In genomic region chr1:151425103-151425502, GRCh38 we compare ENCODE assay signal across 17 cellular contexts. TPM values are rescaled to one million over a fixed set of nuclear protein-coding genes. Genes with fewer than 3 reads are reported as not detected.
DNase-seq lines count a peak whose midpoint lies in the region; ATAC-seq and TF ChIP-seq lines count a peak whose summit lies in the region.
"Had no signal": no experiment of that assay in that cellular context is flagged by ENCODE, and none has a peak within 500 bp of the region (broad histone marks: within the 10 kb centered on the region; RNA-seq: fewer than 3 reads in every experiment).

No MANE protein-coding gene starts in this region.

- POLR2A ChIA-PET in naive thymus-derived CD8-positive, alpha-beta T cell (lab: Charles Lee) = no interaction called here

- no peak for TF ChIP-seq CTCF in mesothelial cell of epicardium (IDR thresholded peaks at IDR 0.05; ENCODE audit: unreplicated experiment)

- peaks cover under 1% of the 10 kb centered on the region for H3K4me1 Mint-ChIP-seq in activated naive CD4-positive, alpha-beta T cell treated with anti-CD3 and anti-CD28 coated beads for 36 hours (ENCODE audit: low read depth)
- peaks cover 1% of the 10 kb centered on the region for H3K4me1 Mint-ChIP-seq in activated naive CD8-positive, alpha-beta T cell treated with anti-CD3 and anti-CD28 coated beads for 36 hours
- peaks cover 0 to 1% (median under 1%) of the 10 kb centered on the region in 4 donors for H3K4me1 Mint-ChIP-seq in naive thymus-derived CD8-positive, alpha-beta T cell
- no peaks in the 10 kb centered on the region for H3K4me1 Mint-ChIP-seq in mesothelial cell of epicardium

- peaks cover 35% of the 10 kb centered on the region for H3K36me3 Mint-ChIP-seq in activated naive CD4-positive, alpha-beta T cell treated with anti-CD3 and anti-CD28 coated beads for 36 hours (ENCODE audit: low read depth)
- H3K36me3 Mint-ChIP-seq in activated naive CD8-positive, alpha-beta T cell treated with anti-CD3 and anti-CD28 coated beads for 36 hours = peaks cover 8% of the 10 kb centered on the region
- H3K36me3 Mint-ChIP-seq in naive thymus-derived CD8-positive, alpha-beta T cell = peaks cover 4 to 88% (median 20%) of the 10 kb centered on the region in 3 donors
- peaks cover 57% of the 10 kb centered on the region for H3K36me3 Mint-ChIP-seq in mesothelial cell of epicardium

- ATAC-seq in naive thymus-derived CD8-positive, alpha-beta T cell = no peak
- ATAC-seq: A549; CD8-positive, alpha-beta T cell had no signal

- intact Hi-C loops in activated naive CD4-positive, alpha-beta T cell treated with anti-CD3 and anti-CD28 coated beads for 36 hours (cut with micrococcal nuclease) = no loop called here

- no peak overlapping the region for H3K4me3 Mint-ChIP-seq in activated naive CD4-positive, alpha-beta T cell treated with anti-CD3 and anti-CD28 coated beads for 36 hours
- no peak overlapping the region for H3K4me3 Mint-ChIP-seq in activated naive CD8-positive, alpha-beta T cell treated with anti-CD3 and anti-CD28 coated beads for 36 hours
- no peak overlapping the region for H3K4me3 Mint-ChIP-seq in naive thymus-derived CD8-positive, alpha-beta T cell
- H3K4me3 Mint-ChIP-seq in mesothelial cell of epicardium = no peak overlapping the region
- H3K4me3 Mint-ChIP-seq: CD8-positive, alpha-beta T cell had no signal

- CTCF ChIA-PET in activated naive CD4-positive, alpha-beta T cell treated with anti-CD3 and anti-CD28 coated beads for 36 hours (lab: Charles Lee) = no interaction called here

- in situ Hi-C loops in Caki2 (cut with HindIII; ENCODE audit: low pct_unique_long_range_greater_than_20kb, low sequenced_read_pairs) = no loop called here

- peak overlapping the region; percentile 53 for H3K27ac Mint-ChIP-seq in activated naive CD4-positive, alpha-beta T cell treated with anti-CD3 and anti-CD28 coated beads for 36 hours
- peak overlapping the region; percentile 31 for H3K27ac Mint-ChIP-seq in activated naive CD8-positive, alpha-beta T cell treated with anti-CD3 and anti-CD28 coated beads for 36 hours
- H3K27ac Mint-ChIP-seq in naive thymus-derived CD8-positive, alpha-beta T cell = peak overlapping the region in 7 of 10 donors; percentile 0 to 63 (median 25)
- no peak overlapping the region for H3K27ac Mint-ChIP-seq in mesothelial cell of epicardium
- H3K27ac Mint-ChIP-seq: CD8-positive, alpha-beta T cell had no signal

- no peaks in the 10 kb centered on the region for H3K9me3 Mint-ChIP-seq in activated naive CD4-positive, alpha-beta T cell treated with anti-CD3 and anti-CD28 coated beads for 36 hours
- no peaks in the 10 kb centered on the region for H3K9me3 Mint-ChIP-seq in activated naive CD8-positive, alpha-beta T cell treated with anti-CD3 and anti-CD28 coated beads for 36 hours
- H3K9me3 Mint-ChIP-seq in naive thymus-derived CD8-positive, alpha-beta T cell = no peaks in the 10 kb centered on the region
- no peaks in the 10 kb centered on the region for H3K9me3 Mint-ChIP-seq in mesothelial cell of epicardium
- H3K9me3 Mint-ChIP-seq: CD8-positive, alpha-beta T cell had no signal

- H3K27me3 Mint-ChIP-seq in activated naive CD4-positive, alpha-beta T cell treated with anti-CD3 and anti-CD28 coated beads for 36 hours (ENCODE audit: low read depth) = no peaks in the 10 kb centered on the region
- no peaks in the 10 kb centered on the region for H3K27me3 Mint-ChIP-seq in activated naive CD8-positive, alpha-beta T cell treated with anti-CD3 and anti-CD28 coated beads for 36 hours
- H3K27me3 Mint-ChIP-seq in naive thymus-derived CD8-positive, alpha-beta T cell = no peaks in the 10 kb centered on the region
- H3K27me3 Mint-ChIP-seq in mesothelial cell of epicardium (ENCODE audit: low read depth) = no peaks in the 10 kb centered on the region

- no peak for DNase-seq in activated naive CD4-positive, alpha-beta T cell treated with anti-CD3 and anti-CD28 coated beads for 36 hours
- DNase-seq in activated naive CD4-positive, alpha-beta T cell (lab: John Stamatoyannopoulos, UW) = no peak
- peak; percentile 25 for DNase-seq in Caki2 (ENCODE audit: low read depth)
- no peak for DNase-seq in activated naive CD8-positive, alpha-beta T cell treated with anti-CD3 and anti-CD28 coated beads for 36 hours
- DNase-seq in naive thymus-derived CD8-positive, alpha-beta T cell = no peak
- no peak for DNase-seq in LoVo (ENCODE audit: low spot score)
- no peak for DNase-seq in mesothelial cell of epicardium (ENCODE audit: low spot score in 2 of 2, unreplicated experiment in 2 of 2)
- DNase-seq: CD8-positive, alpha-beta T cell; DMS79; NCI-H1105; NCI-H2081; NCI-H2171 treated with DMSO at 0.1 percent for 48 hours; NCI-H510A; NCI-H748 treated with DMSO at 0.1 percent for 48 hours; SHP77 had no signal

RNA-seq across cellular contexts. Expression of gene PSMB4, which starts 25.7 kb away (rescaled TPM):
- total RNA-seq in activated naive CD4-positive, alpha-beta T cell treated with anti-CD3 and anti-CD28 coated beads for 36 hours = 100 to 1,000 TPM; 394 to 398 TPM
- 428 and 572 TPM in 2 replicates for total RNA-seq in Caki2 (2014; rRNA removed; shearing (Covaris generic); ENCODE audit: low replicate concordance)
- total RNA-seq in activated naive CD8-positive, alpha-beta T cell treated with anti-CD3 and anti-CD28 coated beads for 36 hours = 100 to 1,000 TPM; 413 to 425 TPM
- 100 to 1,000 TPM; 224 to 230 TPM for total RNA-seq in naive thymus-derived CD8-positive, alpha-beta T cell
- 10 to 100 TPM; 47.4 to 57.5 (median 57.3) TPM for polyA plus RNA-seq in naive thymus-derived CD8-positive, alpha-beta T cell
- total RNA-seq in mesothelial cell of epicardium = 202 to 207 TPM (median 202 TPM) in 3 replicates

RNA-seq across cellular contexts. Expression of gene POGZ, which starts 34.2 kb away (rescaled TPM):
- total RNA-seq in activated naive CD4-positive, alpha-beta T cell treated with anti-CD3 and anti-CD28 coated beads for 36 hours = 10 to 100 TPM; 69.7 to 73.7 TPM
- total RNA-seq in Caki2 (2014; rRNA removed; shearing (Covaris generic); ENCODE audit: low replicate concordance) = 4.5 and 7.9 TPM in 2 replicates
- 10 to 100 TPM; 52.1 to 63.1 TPM for total RNA-seq in activated naive CD8-positive, alpha-beta T cell treated with anti-CD3 and anti-CD28 coated beads for 36 hours
- total RNA-seq in naive thymus-derived CD8-positive, alpha-beta T cell = 100 to 1,000 TPM; 101 to 112 TPM
- polyA plus RNA-seq in naive thymus-derived CD8-positive, alpha-beta T cell = 1 to 10 TPM; 5.9 to 9.5 (median 9.0) TPM
- 169 to 182 TPM (median 179 TPM) in 3 replicates for total RNA-seq in mesothelial cell of epicardium

RNA-seq across cellular contexts. Expression of gene SELENBP1, which starts 52.6 kb away (rescaled TPM):
- not detected for total RNA-seq in activated naive CD4-positive, alpha-beta T cell treated with anti-CD3 and anti-CD28 coated beads for 36 hours
- not detected in 2 replicates for total RNA-seq in Caki2 (2014; rRNA removed; shearing (Covaris generic); ENCODE audit: low replicate concordance)
- total RNA-seq in activated naive CD8-positive, alpha-beta T cell treated with anti-CD3 and anti-CD28 coated beads for 36 hours = not detected
- total RNA-seq in naive thymus-derived CD8-positive, alpha-beta T cell = not detected
- polyA plus RNA-seq in naive thymus-derived CD8-positive, alpha-beta T cell = not detected
- 51.1 to 58.5 TPM (median 53.3 TPM) in 3 replicates for total RNA-seq in mesothelial cell of epicardium
- total RNA-seq: CD8-positive, alpha-beta T cell; OCI-LY7 had no signal

Comparison
In these comparisons a context has a peak if more than half of its experiments do, and no peak if none do; other contexts are left out.
1. RNA of gene SELENBP1, which starts 52.6 kb away (total RNA-seq): 51.1 to 58.5 TPM in mesothelial cell of epicardium; not detected in activated naive CD4-positive, alpha-beta T cell treated with anti-CD3 and anti-CD28 coated beads for 36 hours, not detected in Caki2, not detected in activated naive CD8-positive, alpha-beta T cell treated with anti-CD3 and anti-CD28 coated beads for 36 hours and not detected in naive thymus-derived CD8-positive, alpha-beta T cell; every median in the first group is over 10 times any median in the second.